In the genomic region with DNA sequence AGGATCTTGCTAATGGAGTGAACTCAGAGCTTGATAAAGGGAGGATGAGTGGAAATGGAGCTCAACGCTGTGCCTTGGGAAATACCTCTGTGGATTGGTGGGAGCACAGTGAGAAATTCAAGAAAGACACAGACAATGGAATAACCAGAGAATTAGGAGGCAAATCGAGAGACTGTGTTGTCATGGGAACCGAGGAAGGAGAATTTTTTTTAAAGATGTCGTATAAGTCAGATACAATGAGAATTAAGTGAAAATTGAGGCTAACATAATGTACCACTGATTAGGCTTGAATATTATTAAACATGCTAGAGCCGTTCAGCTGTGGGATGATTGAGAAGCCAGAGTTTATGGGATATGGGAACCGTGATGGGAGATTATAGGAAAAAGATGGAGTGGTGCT, we compare ENCODE assay signal across 34 cellular contexts.
"Had no signal": no experiment of that assay in that cellular context is flagged by ENCODE, and none has a peak within 500 bp of the region (broad histone marks: within the 10 kb centered on the region; RNA-seq: fewer than 3 reads in every experiment).

No MANE protein-coding gene starts in this region.

- H3K27ac Mint-ChIP-seq: activated CD8-positive, alpha-beta memory T cell treated with anti-CD3 and anti-CD28 coated beads, Interleukin-2, amount 10 ng/mL, durations not matched to agents 7 days and 5 days; activated naive CD4-positive, alpha-beta T cell treated with anti-CD3 and anti-CD28 coated beads, Interleukin-2, amount 10 ng/mL, durations not matched to agents 7 days and 5 days; activated naive CD8-positive, alpha-beta T cell; activated naive CD8-positive, alpha-beta T cell treated with anti-CD3 and anti-CD28 coated beads, Interleukin-2, amount 50 U/mL, for 24 hours; brain had no signal

- H3K36me3 Mint-ChIP-seq: brain had no signal

- H2AFZ ChIP-seq: PC-9 had no signal

- H3K9me3 ChIP-seq: MG63 had no signal

- H3K9me3 Mint-ChIP-seq: brain had no signal

- FAIRE-seq: bronchial epithelial cell, RCC 7860 had no signal

- H3K27ac ChIP-seq: PC-9, RWPE1, WERI-Rb-1 had no signal

- H3K4me3 Mint-ChIP-seq: activated CD4-positive, alpha-beta memory T cell treated with anti-CD3 and anti-CD28 coated beads, Interleukin-2, amount 10 ng/mL, durations not matched to agents 7 days and 5 days; activated CD8-positive, alpha-beta memory T cell treated with anti-CD3 and anti-CD28 coated beads, Interleukin-2, amount 10 ng/mL, durations not matched to agents 7 days and 5 days; activated naive CD4-positive, alpha-beta T cell treated with anti-CD3 and anti-CD28 coated beads, Interleukin-2, amount 10 ng/mL, durations not matched to agents 7 days and 5 days; activated naive CD8-positive, alpha-beta T cell; activated naive CD8-positive, alpha-beta T cell treated with anti-CD3 and anti-CD28 coated beads, Interleukin-2, amount 50 U/mL, for 24 hours; brain had no signal

- H3K27me3 ChIP-seq: MG63 had no signal

- H3K27me3 Mint-ChIP-seq: activated CD4-positive, alpha-beta memory T cell treated with anti-CD3 and anti-CD28 coated beads, Interleukin-2, amount 10 ng/mL, durations not matched to agents 7 days and 5 days; activated CD8-positive, alpha-beta memory T cell treated with anti-CD3 and anti-CD28 coated beads, Interleukin-2, amount 10 ng/mL, durations not matched to agents 7 days and 5 days; activated naive CD4-positive, alpha-beta T cell treated with anti-CD3 and anti-CD28 coated beads, Interleukin-2, amount 10 ng/mL, durations not matched to agents 7 days and 5 days; activated naive CD8-positive, alpha-beta T cell; activated naive CD8-positive, alpha-beta T cell treated with anti-CD3 and anti-CD28 coated beads, Interleukin-2, amount 50 U/mL, for 24 hours; brain had no signal

- DNase-seq: activated CD4-positive, alpha-beta memory T cell treated with anti-CD3 and anti-CD28 coated beads, Interleukin-2, amount 10 ng/mL, durations not matched to agents 7 days and 5 days; activated CD4-positive, alpha-beta T cell treated with anti-CD3 and anti-CD28 coated beads for 1 hour; activated CD4-positive, alpha-beta T cell treated with anti-CD3 and anti-CD28 coated beads for 48 hours; activated CD4-positive, CD25-positive, alpha-beta regulatory T cell; activated CD8-positive, alpha-beta memory T cell treated with anti-CD3 and anti-CD28 coated beads for 24 hours; activated CD8-positive, alpha-beta memory T cell treated with anti-CD3 and anti-CD28 coated beads, Interleukin-2, amount 10 ng/mL, durations not matched to agents 7 days and 5 days; activated CD8-positive, alpha-beta memory T cell treated with anti-CD3 and anti-CD28 coated beads, Interleukin-2, amount 50 U/mL, for 48 hours; activated effector memory CD4-positive, alpha-beta T cell treated with Interleukin-2 at 50 U/mL for 16 hours; activated naive CD4-positive, alpha-beta T cell treated with anti-CD3 and anti-CD28 coated beads, Interleukin-2, amount 10 ng/mL, durations not matched to agents 7 days and 5 days; activated naive CD8-positive, alpha-beta T cell treated with anti-CD3 and anti-CD28 coated beads, Interleukin-2, amount 50 U/mL, for 24 hours; activated T-cell treated with anti-CD3 and anti-CD28 coated beads, Interleukin-2, amount 50 U/mL, for 48 hours; anterior cingulate cortex; cerebellar nuclear complex; MG63; NCI-H1092; NCI-H1436 treated with DMSO at 0.1 percent for 48 hours; NCI-H1930; NCI-H2081 treated with DMSO at 0.1 percent for 48 hours; NCI-H2171; NCI-H510A; NCI-H526; NCI-H748 treated with DMSO at 0.1 percent for 48 hours; PC-9; SIG-M5; SW 1271; T1000; WERI-Rb-1 had no signal

- H3K4me3 ChIP-seq: MG63, PC-9 had no signal

- ATAC-seq: activated CD8-positive, alpha-beta memory T cell treated with anti-CD3 and anti-CD28 coated beads, Interleukin-2, amount 10 ng/mL, durations not matched to agents 7 days and 5 days; activated naive CD8-positive, alpha-beta T cell treated with anti-CD3 and anti-CD28 coated beads, Interleukin-2, amount 50 U/mL, for 24 hours; Right ventricle myocardium inferior; SK-N-SH treated with all-trans-retinoic acid at 6 μM for 48 hours had no signal

- H3K4me2 ChIP-seq: PC-9 had no signal

- H3K36me3 ChIP-seq: MG63, WERI-Rb-1 had no signal
